In the genomic region with DNA sequence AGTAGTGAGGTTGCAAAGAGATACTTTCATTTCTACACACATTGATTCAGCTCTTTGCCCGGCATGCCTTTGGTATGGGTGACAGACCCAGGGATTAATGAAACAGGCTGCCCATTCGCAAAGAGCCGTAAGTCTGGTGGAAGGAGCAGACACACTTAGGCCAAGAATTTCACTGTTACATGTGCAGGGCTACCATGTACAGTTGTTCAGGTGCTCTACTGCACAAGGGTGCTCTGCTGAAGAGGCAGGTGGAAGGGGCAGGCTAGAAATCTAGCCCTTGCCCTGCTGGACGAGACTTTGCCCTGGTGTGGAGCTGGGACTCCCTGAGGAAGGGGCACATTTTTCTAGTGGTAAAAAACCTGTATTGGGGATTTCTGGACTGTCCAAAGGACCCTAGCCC, we compare ENCODE assay signal across 27 cellular contexts. TPM values are rescaled to one million over a fixed set of nuclear protein-coding genes. Genes with fewer than 3 reads are reported as not detected.
"Had no signal": no experiment of that assay in that cellular context is flagged by ENCODE, and none has a peak within 500 bp of the region (broad histone marks: within the 10 kb centered on the region; RNA-seq: fewer than 3 reads in every experiment).

No MANE protein-coding gene starts in this region.

- H3K27ac ChIP-seq: stomach, suprapubic skin, thoracic aorta, thyroid gland, tibial artery, transverse colon, upper lobe of left lung, upper lobe of right lung, uterus, vagina had no signal

- H3K27ac Mint-ChIP-seq: stimulated activated effector memory CD8-positive, alpha-beta T cell treated with anti-CD3 and anti-CD28 coated beads, Interleukin-12 subunit alpha, Interleukin-12 subunit beta, amount 100 ng/mL, for 72 hours; stimulated activated memory B cell treated with anti-CD40 and anti-IgM and Interleukin-4, amounts not matched to agents 10 μg/mL and 1 μg/mL and 100 μg/mL, for 72 hours; stimulated activated naive B cell treated with anti-CD40 and anti-IgM and Interleukin-4, amounts not matched to agents 10 μg/mL and 1 μg/mL and 100 μg/mL, for 72 hours; stimulated activated naive CD8-positive, alpha-beta T cell treated with anti-CD3 and anti-CD28 coated beads, Interleukin-15, amount 100 ng/mL, for 72 hours; stimulated activated naive CD8-positive, alpha-beta T cell treated with anti-CD3 and anti-CD28 coated beads, Interleukin-15, Interleukin-2, amounts not matched to agents 100 ng/mL and 50 ng/mL, for 24 hours; type B pancreatic cell had no signal

- H3K4me3 Mint-ChIP-seq: stimulated activated effector memory CD8-positive, alpha-beta T cell treated with anti-CD3 and anti-CD28 coated beads, Interleukin-12 subunit alpha, Interleukin-12 subunit beta, amount 100 ng/mL, for 72 hours; stimulated activated memory B cell treated with anti-CD40 and anti-IgM and Interleukin-4, amounts not matched to agents 10 μg/mL and 1 μg/mL and 100 μg/mL, for 72 hours; stimulated activated naive B cell treated with anti-CD40 and anti-IgM and Interleukin-4, amounts not matched to agents 10 μg/mL and 1 μg/mL and 100 μg/mL, for 72 hours; stimulated activated naive CD8-positive, alpha-beta T cell treated with anti-CD3 and anti-CD28 coated beads, Interleukin-15, amount 100 ng/mL, for 72 hours; stimulated activated naive CD8-positive, alpha-beta T cell treated with anti-CD3 and anti-CD28 coated beads, Interleukin-15, Interleukin-2, amounts not matched to agents 100 ng/mL and 50 ng/mL, for 24 hours; type B pancreatic cell had no signal

- H3K36me3 ChIP-seq: stomach, suprapubic skin, thoracic aorta, thyroid gland, tibial artery, tibial nerve, transverse colon, upper lobe of left lung, upper lobe of right lung, uterus, vagina had no signal

- H3K27me3 ChIP-seq: testis, thyroid gland, tibial nerve, transverse colon, upper lobe of left lung, upper lobe of right lung, uterus, vagina had no signal

- DNase-seq: stimulated activated CD4-positive, alpha-beta T cell treated with anti-CD3 and anti-CD28 coated beads, Interleukin-2, amount 100 ng/mL, for 48 hours; stimulated activated CD4-positive, alpha-beta T cell treated with anti-CD3 and anti-CD28 coated beads, Interleukin-4, amount 100 ng/mL, for 1 hour; stimulated activated CD4-positive, alpha-beta T cell treated with anti-CD3 and anti-CD28 coated beads, Interleukin-4, amount 100 ng/mL, for 24 hours; stimulated activated CD4-positive, alpha-beta T cell treated with anti-CD3 and anti-CD28 coated beads, Interleukin-4, amount 100 ng/mL, for 4 hours; stimulated activated CD8-positive, alpha-beta memory T cell treated with anti-CD3 and anti-CD28 coated beads, Interleukin-4, amount 100 ng/mL, for 48 hours; stimulated activated naive B cell treated with anti-CD40 and anti-IgM and Interleukin-4, amounts not matched to agents 10 μg/mL and 1 μg/mL and 100 μg/mL, for 72 hours; stimulated activated naive CD4-positive, alpha-beta T cell; stimulated activated naive CD4-positive, alpha-beta T cell treated with Interleukin-2 at 50 U/mL for 16 hours; stimulated activated naive CD8-positive, alpha-beta T cell treated with anti-CD3 and anti-CD28 coated beads, Interleukin-15, amount 100 ng/mL, for 72 hours; stimulated activated naive CD8-positive, alpha-beta T cell treated with anti-CD3 and anti-CD28 coated beads, Interleukin-15, Interleukin-2, amounts not matched to agents 100 U/mL and 50 U/mL, for 24 hours; stomach; thyroid gland; tibial artery; transverse colon; trophoblast cell; upper lobe of left lung; upper lobe of right lung; uterus had no signal

- H3K4me3 ChIP-seq: stomach, suprapubic skin, testis, thoracic aorta, thyroid gland, tibial artery, tibial nerve, transverse colon, upper lobe of left lung, upper lobe of right lung, uterus, vagina had no signal

- H3K9me3 ChIP-seq: stomach, suprapubic skin, testis, thoracic aorta, thyroid gland, tibial artery, tibial nerve, transverse colon, upper lobe of left lung, upper lobe of right lung, uterus, vagina had no signal

- ATAC-seq: stimulated activated effector memory CD8-positive, alpha-beta T cell treated with anti-CD3 and anti-CD28 coated beads, Interleukin-12 subunit alpha, Interleukin-12 subunit beta, amount 100 ng/mL, for 72 hours; stimulated activated memory B cell treated with anti-CD40 and anti-IgM and Interleukin-4, amounts not matched to agents 10 μg/mL and 1 μg/mL and 100 μg/mL, for 72 hours; stimulated activated naive B cell treated with anti-CD40 and anti-IgM and Interleukin-4, amounts not matched to agents 10 μg/mL and 1 μg/mL and 100 μg/mL, for 72 hours; stimulated activated naive CD8-positive, alpha-beta T cell treated with anti-CD3 and anti-CD28 coated beads, Interleukin-15, amount 100 ng/mL, for 72 hours; stimulated activated naive CD8-positive, alpha-beta T cell treated with anti-CD3 and anti-CD28 coated beads, Interleukin-15, Interleukin-2, amounts not matched to agents 100 U/mL and 50 U/mL, for 24 hours had no signal

- H3K4me1 Mint-ChIP-seq: stimulated activated effector memory CD8-positive, alpha-beta T cell treated with anti-CD3 and anti-CD28 coated beads, Interleukin-12 subunit alpha, Interleukin-12 subunit beta, amount 100 ng/mL, for 72 hours; stimulated activated naive B cell treated with anti-CD40 and anti-IgM and Interleukin-4, amounts not matched to agents 10 μg/mL and 1 μg/mL and 100 μg/mL, for 72 hours; stimulated activated naive CD8-positive, alpha-beta T cell treated with anti-CD3 and anti-CD28 coated beads, Interleukin-15, amount 100 ng/mL, for 72 hours had no signal

- H3K4me1 ChIP-seq: suprapubic skin, thyroid gland, tibial artery, transverse colon, upper lobe of left lung, upper lobe of right lung, uterus, vagina had no signal

- H3K9me3 Mint-ChIP-seq: stimulated activated effector memory CD8-positive, alpha-beta T cell treated with anti-CD3 and anti-CD28 coated beads, Interleukin-12 subunit alpha, Interleukin-12 subunit beta, amount 100 ng/mL, for 72 hours; stimulated activated naive CD8-positive, alpha-beta T cell treated with anti-CD3 and anti-CD28 coated beads, Interleukin-15, amount 100 ng/mL, for 72 hours; stimulated activated naive CD8-positive, alpha-beta T cell treated with anti-CD3 and anti-CD28 coated beads, Interleukin-15, Interleukin-2, amounts not matched to agents 100 ng/mL and 50 ng/mL, for 24 hours; type B pancreatic cell had no signal

- H3K36me3 Mint-ChIP-seq: stimulated activated effector memory CD8-positive, alpha-beta T cell treated with anti-CD3 and anti-CD28 coated beads, Interleukin-12 subunit alpha, Interleukin-12 subunit beta, amount 100 ng/mL, for 72 hours; stimulated activated memory B cell treated with anti-CD40 and anti-IgM and Interleukin-4, amounts not matched to agents 10 μg/mL and 1 μg/mL and 100 μg/mL, for 72 hours; stimulated activated naive B cell treated with anti-CD40 and anti-IgM and Interleukin-4, amounts not matched to agents 10 μg/mL and 1 μg/mL and 100 μg/mL, for 72 hours; type B pancreatic cell had no signal

RNA-seq across cellular contexts. Expression of gene RASGRF1, which starts 26.2 kb away (rescaled TPM):
- total RNA-seq: thoracic aorta, vagina had no signal
